In genomic region chr11:5600374-5600851, GRCh38 we compare ENCODE assay signal across 8 cellular contexts. TPM values are rescaled to one million over a fixed set of nuclear protein-coding genes. Genes with fewer than 3 reads are reported as not detected.
DNase-seq lines count a peak whose midpoint lies in the region; ATAC-seq lines count a peak whose summit lies in the region.

No MANE protein-coding gene starts in this region.

- ATAC-seq in GM18520 (IDR thresholded peaks at IDR 0.05; ENCODE audit: unreplicated experiment) (peak; percentile 93), HG03025 (IDR thresholded peaks at IDR 0.05; ENCODE audit: low FRiP score, unreplicated experiment) (peak; percentile 81), esophagus mucosa (peak; percentile 79)
- peak; percentile 91 to 93 for ATAC-seq in naive thymus-derived CD8-positive, alpha-beta T cell
- ATAC-seq in stimulated activated naive CD8-positive, alpha-beta T cell treated with anti-CD3 and anti-CD28 coated beads, Interleukin-15, amount 100 ng/mL, for 72 hours = peak; percentile 90

- H3K27me3 Mint-ChIP-seq in naive thymus-derived CD8-positive, alpha-beta T cell = peaks cover 0 to 16% (median 8%) of the 10 kb centered on the region in 5 donors
- peaks cover 9% of the 10 kb centered on the region for H3K27me3 Mint-ChIP-seq in stimulated activated naive CD8-positive, alpha-beta T cell treated with anti-CD3 and anti-CD28 coated beads, Interleukin-15, amount 100 ng/mL, for 72 hours

- no peak overlapping the region for H3K27ac Mint-ChIP-seq in naive thymus-derived CD8-positive, alpha-beta T cell
- peak overlapping the region in 1 of 2 donors; percentile 74 for H3K27ac Mint-ChIP-seq in stimulated activated naive CD8-positive, alpha-beta T cell treated with anti-CD3 and anti-CD28 coated beads, Interleukin-15, amount 100 ng/mL, for 72 hours

- no peaks in the 10 kb centered on the region for H3K9me3 Mint-ChIP-seq in naive thymus-derived CD8-positive, alpha-beta T cell
- H3K9me3 Mint-ChIP-seq in stimulated activated naive CD8-positive, alpha-beta T cell treated with anti-CD3 and anti-CD28 coated beads, Interleukin-15, amount 100 ng/mL, for 72 hours = no peaks in the 10 kb centered on the region

- H3K36me3 Mint-ChIP-seq in naive thymus-derived CD8-positive, alpha-beta T cell = no peaks in the 10 kb centered on the region

- POLR2A ChIA-PET in naive thymus-derived CD8-positive, alpha-beta T cell (lab: Charles Lee) = no interaction called here

- DNase-seq in AML-193 (lab: John Stamatoyannopoulos, UW) = peak; percentile 83 to 91
- DNase-seq in NCI-H526 treated with DMSO at 0.1 percent for 48 hours (lab: John Stamatoyannopoulos, UW) = peak; percentile 37
- peak; percentile 5 to 31 for DNase-seq in activated CD8-positive, alpha-beta memory T cell treated with anti-CD3 and anti-CD28 coated beads for 4 hours (ENCODE audit: low read depth in 2 of 2)
- DNase-seq in naive thymus-derived CD8-positive, alpha-beta T cell = peak; percentile 24 to 73 (median 47)
- DNase-seq in stimulated activated naive CD8-positive, alpha-beta T cell treated with anti-CD3 and anti-CD28 coated beads, Interleukin-15, amount 100 ng/mL, for 72 hours = peak; percentile 40 to 62

- peaks cover 5 to 13% (median 10%) of the 10 kb centered on the region in 4 donors for H3K4me1 Mint-ChIP-seq in naive thymus-derived CD8-positive, alpha-beta T cell
- peaks cover 31% of the 10 kb centered on the region for H3K4me1 Mint-ChIP-seq in stimulated activated naive CD8-positive, alpha-beta T cell treated with anti-CD3 and anti-CD28 coated beads, Interleukin-15, amount 100 ng/mL, for 72 hours

- no peak overlapping the region for H3K4me3 Mint-ChIP-seq in naive thymus-derived CD8-positive, alpha-beta T cell
- no peak overlapping the region for H3K4me3 Mint-ChIP-seq in stimulated activated naive CD8-positive, alpha-beta T cell treated with anti-CD3 and anti-CD28 coated beads, Interleukin-15, amount 100 ng/mL, for 72 hours

RNA-seq across cellular contexts. Expression of gene TRIM6, which starts 4.0 kb away (rescaled TPM):
- total RNA-seq in esophagus mucosa = 7.7 TPM
- not detected for total RNA-seq in naive thymus-derived CD8-positive, alpha-beta T cell
- polyA plus RNA-seq in naive thymus-derived CD8-positive, alpha-beta T cell = not detected

RNA-seq across cellular contexts. Expression of gene OR52B6, which starts 19.7 kb away (rescaled TPM):
- total RNA-seq in esophagus mucosa = not detected
- not detected for total RNA-seq in naive thymus-derived CD8-positive, alpha-beta T cell
- polyA plus RNA-seq in naive thymus-derived CD8-positive, alpha-beta T cell = not detected

RNA-seq across cellular contexts. Expression of gene TRIM34, which starts 24.4 kb away (rescaled TPM):
- 4.0 TPM for total RNA-seq in esophagus mucosa
- 10 to 100 TPM; 12.5 to 12.6 TPM for total RNA-seq in naive thymus-derived CD8-positive, alpha-beta T cell
- 10 to 100 TPM; 10.8 to 13.1 (median 12.1) TPM for polyA plus RNA-seq in naive thymus-derived CD8-positive, alpha-beta T cell

RNA-seq across cellular contexts. Expression of gene OR52H1, which starts 52.1 kb away (rescaled TPM):
- not detected for total RNA-seq in esophagus mucosa
- total RNA-seq in naive thymus-derived CD8-positive, alpha-beta T cell = not detected
- polyA plus RNA-seq in naive thymus-derived CD8-positive, alpha-beta T cell = not detected

Comparison
In these comparisons a context has a peak if more than half of its experiments do, and no peak if none do; other contexts are left out.
1. Peak in every context shown above with its lines: DNase-seq and ATAC-seq.
2. DNase-seq: peak in every context shown above with its lines; median percentile 87 in AML-193; 51 in stimulated activated naive CD8-positive, alpha-beta T cell treated with anti-CD3 and anti-CD28 coated beads, Interleukin-15, amount 100 ng/mL, for 72 hours; 47 in naive thymus-derived CD8-positive, alpha-beta T cell; 37 in NCI-H526 treated with DMSO at 0.1 percent for 48 hours; 18 in activated CD8-positive, alpha-beta memory T cell treated with anti-CD3 and anti-CD28 coated beads for 4 hours.